ENCODE assay signal across 8 cellular contexts in the genomic region with DNA sequence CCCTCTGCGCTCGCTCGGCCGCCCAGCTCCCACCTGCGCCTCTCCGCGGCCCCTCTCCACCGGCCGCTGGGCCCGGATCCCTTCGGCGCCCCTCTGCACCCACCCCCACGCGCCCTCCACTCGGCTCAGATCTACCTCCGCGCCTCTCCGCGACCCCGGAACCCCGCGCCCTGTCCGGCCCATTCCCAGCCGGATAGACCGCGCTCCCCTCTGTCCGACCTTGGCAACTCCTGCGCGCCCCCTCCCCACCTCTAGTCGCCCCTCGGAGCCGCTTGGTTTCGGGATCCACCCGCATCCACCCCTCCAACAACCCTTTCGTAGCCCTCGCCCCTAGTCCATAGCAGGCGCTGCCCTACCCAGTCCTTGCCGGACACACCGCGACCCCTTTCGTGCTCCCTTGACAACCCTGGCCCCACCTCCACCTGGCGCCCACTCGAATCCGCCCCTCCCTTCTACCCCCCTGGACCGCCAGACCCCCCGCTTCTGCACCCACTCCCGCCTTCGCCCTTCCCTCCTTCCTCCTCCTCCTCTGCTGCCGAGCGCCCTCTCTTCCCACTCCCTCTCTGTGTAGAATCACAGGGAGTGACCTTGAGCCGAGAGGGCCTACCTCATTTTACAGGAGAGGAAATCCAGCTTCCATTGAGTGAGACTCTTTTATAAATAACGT. TPM values are rescaled to one million over a fixed set of nuclear protein-coding genes. Genes with fewer than 3 reads are reported as not detected.
DNase-seq lines count a peak whose midpoint lies in the region; ATAC-seq and TF ChIP-seq lines count a peak whose summit lies in the region.

No MANE protein-coding gene starts in this region.

- H2AK5ac ChIP-seq in mesendoderm (ENCODE audit: low read length), result no peak overlapping the region

- H3K4me3 ChIP-seq in endodermal cell (ENCODE audit: low read length), result peak overlapping the region; percentile 80
- H3K4me3 ChIP-seq in mesendoderm (ENCODE audit: low read length), result peak overlapping the region; percentile 66
- H3K4me3 ChIP-seq in tibial artery, result peak overlapping the region; percentile 94 to 95

- peak overlapping the region; percentile 38 for H3K9ac ChIP-seq in endodermal cell (ENCODE audit: extremely low read depth, low read length, poor library complexity, severe bottlenecking)
- H3K9ac ChIP-seq in mesendoderm (ENCODE audit: low read length), result peak overlapping the region; percentile 89

- H3K36me3 Mint-ChIP-seq in T-helper 17 cell (ENCODE audit: low read depth), result peaks cover 4% of the 10 kb centered on the region
- H3K36me3 Mint-ChIP-seq in endodermal cell (ENCODE audit: low read depth), result peaks cover 1% of the 10 kb centered on the region

- H3K4me2 ChIP-seq in mesendoderm (ENCODE audit: low read length), result peak overlapping the region; percentile 66

- no peak overlapping the region for H2BK120ac ChIP-seq in mesendoderm (ENCODE audit: low read depth, low read length)

- peak overlapping the region; percentile 93 for H3K56ac ChIP-seq in mesendoderm (ENCODE audit: low read length)

- H3K79me2 ChIP-seq in mesendoderm (ENCODE audit: control insufficient read depth, insufficient read depth, low read length), result peaks cover 12% of the 10 kb centered on the region

- peak overlapping the region; percentile 57 for H2BK5ac ChIP-seq in mesendoderm (ENCODE audit: low read length)

- peak; percentile 9 for DNase-seq in DMS153 (lab: John Stamatoyannopoulos, UW)
- no peak for DNase-seq in DMS153 treated with DMSO at 0.1 percent for 48 hours (lab: John Stamatoyannopoulos, UW; ENCODE audit: unreplicated experiment)
- no peak for DNase-seq in T-helper 17 cell
- DNase-seq in endodermal cell, result peak; percentile 83
- peak; percentile 47 for DNase-seq in mesendoderm
- peak; percentile 38 to 72 for DNase-seq in tibial artery

- H3K4me3 Mint-ChIP-seq in T-helper 17 cell, result peak overlapping the region; percentile 98
- H3K4me3 Mint-ChIP-seq in endodermal cell, result peak overlapping the region; percentile 85

- peaks cover 25% of the 10 kb centered on the region for H3K4me1 Mint-ChIP-seq in T-helper 17 cell
- peaks cover 19% of the 10 kb centered on the region for H3K4me1 Mint-ChIP-seq in endodermal cell

- ATAC-seq in HG02943 (IDR thresholded peaks at IDR 0.05; ENCODE audit: low read depth, unreplicated experiment), result peak; percentile 3
- ATAC-seq in T-helper 17 cell, result no peak
- no peak for ATAC-seq in HG02763 (IDR thresholded peaks at IDR 0.05; ENCODE audit: unreplicated experiment)

- peak overlapping the region; percentile 10 for H3K18ac ChIP-seq in mesendoderm (ENCODE audit: low read length)

- H3K27ac Mint-ChIP-seq in T-helper 17 cell (peak overlapping the region; percentile 81), endodermal cell (peak overlapping the region; percentile 75)

- no peak for TF ChIP-seq CTCF in endodermal cell (conservative IDR thresholded peaks at IDR 0.05)
- no peak for TF ChIP-seq CTCF in tibial artery (IDR thresholded peaks at IDR 0.05)

- 3 to 6% methylated on average over 11 to 52 of the region's 52 CpGs for WGBS in endodermal cell (ENCODE audit: insufficient coverage in 1 of 2, insufficient read length in 1 of 2), 2 experiments
- no CpG with 5 or more reads among the region's 52 CpGs for WGBS in mesendoderm (ENCODE audit: extremely low coverage, insufficient coverage, low lambda C conversion rate)

- no peaks in the 10 kb centered on the region for H3K27me3 Mint-ChIP-seq in T-helper 17 cell
- H3K27me3 Mint-ChIP-seq in endodermal cell (ENCODE audit: insufficient read depth), result no peaks in the 10 kb centered on the region

- no peak overlapping the region for H4K5ac ChIP-seq in mesendoderm (ENCODE audit: low read length)

- H3K27ac ChIP-seq in endodermal cell (ENCODE audit: low read depth, low read length), result no peak overlapping the region
- peak overlapping the region; percentile 75 for H3K27ac ChIP-seq in mesendoderm (ENCODE audit: low read depth, low read length)
- H3K27ac ChIP-seq in tibial artery, result peak overlapping the region; percentile 85 to 95

- peaks cover 4% of the 10 kb centered on the region for H3K4me1 ChIP-seq in endodermal cell (ENCODE audit: control insufficient read depth, insufficient read depth, low read length)
- H3K4me1 ChIP-seq in mesendoderm (ENCODE audit: control insufficient read depth, low read depth, low read length), result no peaks in the 10 kb centered on the region
- H3K4me1 ChIP-seq in tibial artery, result peaks cover 0 to 16% (median 12%) of the 10 kb centered on the region in 4 donors

- peaks cover 1% of the 10 kb centered on the region for H3K79me1 ChIP-seq in mesendoderm (ENCODE audit: low read length)

- H3K36me3 ChIP-seq in endodermal cell (ENCODE audit: control insufficient read depth, insufficient read depth, low read length), result no peaks in the 10 kb centered on the region
- H3K36me3 ChIP-seq in mesendoderm (ENCODE audit: control insufficient read depth, insufficient read depth, low read length), result no peaks in the 10 kb centered on the region
- H3K36me3 ChIP-seq in tibial artery, result no peaks in the 10 kb centered on the region

- no peak overlapping the region for H4K8ac ChIP-seq in mesendoderm (ENCODE audit: low read depth, low read length)

- H3K27me3 ChIP-seq in endodermal cell (ENCODE audit: control insufficient read depth, insufficient read depth, low read length, poor library complexity, severe bottlenecking), result no peaks in the 10 kb centered on the region
- H3K27me3 ChIP-seq in mesendoderm (ENCODE audit: insufficient read depth, low read length, poor library complexity), result no peaks in the 10 kb centered on the region
- H3K27me3 ChIP-seq in tibial artery, result no peaks in the 10 kb centered on the region

- intact Hi-C loops in tibial artery (cut with DNase I; ENCODE audit: low total_unique reads), result loop anchor here (5.0 to 10.0 kb wide), 2 partner anchors 79 to 843 kb away; a partner anchor contains a TSS

- H3K4ac ChIP-seq in mesendoderm (ENCODE audit: low read depth, low read length), result no peak overlapping the region

- no peak overlapping the region for H3K23ac ChIP-seq in mesendoderm (ENCODE audit: low read length)

- no peaks in the 10 kb centered on the region for H3K9me3 Mint-ChIP-seq in endodermal cell

- H3K9me3 ChIP-seq in T-helper 17 cell (ENCODE audit: control insufficient read depth, low read length, poor library complexity, severe bottlenecking) (no peaks in the 10 kb centered on the region), endodermal cell (ENCODE audit: control insufficient read depth, low read length) (no peaks in the 10 kb centered on the region), tibial artery (no peaks in the 10 kb centered on the region)

- no peak overlapping the region for H2BK15ac ChIP-seq in mesendoderm (replicated peaks; ENCODE audit: low read depth)

RNA-seq across cellular contexts. Expression of a gene that starts 0.5 kb away (rescaled TPM):
- total RNA-seq in T-helper 17 cell (10 to 100 TPM; 14.2 to 15.2 TPM), endodermal cell (10 to 100 TPM; 51.5 to 59.8 TPM)
- 65.6 TPM for polyA plus RNA-seq in endodermal cell (2013, experiment 1 of 2)
- polyA plus RNA-seq in endodermal cell (2013, experiment 2 of 2), result 59.0 TPM
- polyA plus RNA-seq in mesendoderm (2013, experiment 1 of 2), result 23.8 TPM
- 25.4 TPM for polyA plus RNA-seq in mesendoderm (2013, experiment 2 of 2)

RNA-seq across cellular contexts. Expression of a gene that starts 51.2 kb away (rescaled TPM):
- total RNA-seq in T-helper 17 cell (10 to 100 TPM; 23.5 to 28.1 TPM), endodermal cell (10 to 100 TPM; 13.2 to 18.6 TPM)
- polyA plus RNA-seq in endodermal cell (2013, experiment 1 of 2), result 13.7 TPM
- polyA plus RNA-seq in endodermal cell (2013, experiment 2 of 2), result 13.8 TPM
- 39.6 TPM for polyA plus RNA-seq in mesendoderm (2013, experiment 1 of 2)
- polyA plus RNA-seq in mesendoderm (2013, experiment 2 of 2), result 38.6 TPM

Comparison
In these comparisons a context has a peak if more than half of its experiments do, and no peak if none do; other contexts are left out.
1. DNase-seq: peak in DMS153 (single experiment), endodermal cell (single experiment), mesendoderm (single experiment) and tibial artery (2 of 2); none in DMS153 treated with DMSO at 0.1 percent for 48 hours (single experiment) and T-helper 17 cell (0 of 3).
2. Peak in every context shown above with its lines, with median percentiles within 50 percentile points of each other: H3K4me3 ChIP-seq.